Comparison of ENCODE assay signal across 1 cellular context in the genomic region with DNA sequence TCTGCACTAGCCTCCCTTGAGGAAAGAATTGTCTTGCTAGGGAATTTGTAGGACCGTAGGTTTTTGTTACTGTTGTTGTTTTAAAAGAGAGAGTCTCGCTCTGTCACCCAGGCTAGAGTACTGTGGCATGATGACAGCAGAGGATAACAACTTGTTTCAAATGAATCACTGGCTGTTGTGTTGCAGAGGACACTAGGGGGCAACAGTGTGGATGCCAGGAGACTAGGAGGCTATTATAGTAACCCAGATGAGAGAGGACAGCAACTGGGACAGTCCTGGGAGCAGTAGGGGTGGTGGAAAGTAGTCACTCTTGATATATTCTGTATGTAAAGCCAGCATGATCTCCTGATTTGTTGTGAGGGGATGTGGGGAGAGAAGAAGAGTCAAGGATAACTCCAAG.
TF ChIP-seq lines count a peak whose summit lies in the region.

No MANE protein-coding gene starts in this region.

TF ChIP-seq in WTC11, 78 proteins besides CTCF, POLR2A, EP300 and RAD21 (continued from another document):
- TF ChIP-seq TCF7 (CRISPR knock-in tag; IDR thresholded peaks at IDR 0.05; ENCODE audit: low read depth) = no peak
- TF ChIP-seq NR3C1 (CRISPR knock-in tag; conservative IDR thresholded peaks at IDR 0.05; ENCODE audit: low read depth) = no peak
- TF ChIP-seq, protein P1, sequence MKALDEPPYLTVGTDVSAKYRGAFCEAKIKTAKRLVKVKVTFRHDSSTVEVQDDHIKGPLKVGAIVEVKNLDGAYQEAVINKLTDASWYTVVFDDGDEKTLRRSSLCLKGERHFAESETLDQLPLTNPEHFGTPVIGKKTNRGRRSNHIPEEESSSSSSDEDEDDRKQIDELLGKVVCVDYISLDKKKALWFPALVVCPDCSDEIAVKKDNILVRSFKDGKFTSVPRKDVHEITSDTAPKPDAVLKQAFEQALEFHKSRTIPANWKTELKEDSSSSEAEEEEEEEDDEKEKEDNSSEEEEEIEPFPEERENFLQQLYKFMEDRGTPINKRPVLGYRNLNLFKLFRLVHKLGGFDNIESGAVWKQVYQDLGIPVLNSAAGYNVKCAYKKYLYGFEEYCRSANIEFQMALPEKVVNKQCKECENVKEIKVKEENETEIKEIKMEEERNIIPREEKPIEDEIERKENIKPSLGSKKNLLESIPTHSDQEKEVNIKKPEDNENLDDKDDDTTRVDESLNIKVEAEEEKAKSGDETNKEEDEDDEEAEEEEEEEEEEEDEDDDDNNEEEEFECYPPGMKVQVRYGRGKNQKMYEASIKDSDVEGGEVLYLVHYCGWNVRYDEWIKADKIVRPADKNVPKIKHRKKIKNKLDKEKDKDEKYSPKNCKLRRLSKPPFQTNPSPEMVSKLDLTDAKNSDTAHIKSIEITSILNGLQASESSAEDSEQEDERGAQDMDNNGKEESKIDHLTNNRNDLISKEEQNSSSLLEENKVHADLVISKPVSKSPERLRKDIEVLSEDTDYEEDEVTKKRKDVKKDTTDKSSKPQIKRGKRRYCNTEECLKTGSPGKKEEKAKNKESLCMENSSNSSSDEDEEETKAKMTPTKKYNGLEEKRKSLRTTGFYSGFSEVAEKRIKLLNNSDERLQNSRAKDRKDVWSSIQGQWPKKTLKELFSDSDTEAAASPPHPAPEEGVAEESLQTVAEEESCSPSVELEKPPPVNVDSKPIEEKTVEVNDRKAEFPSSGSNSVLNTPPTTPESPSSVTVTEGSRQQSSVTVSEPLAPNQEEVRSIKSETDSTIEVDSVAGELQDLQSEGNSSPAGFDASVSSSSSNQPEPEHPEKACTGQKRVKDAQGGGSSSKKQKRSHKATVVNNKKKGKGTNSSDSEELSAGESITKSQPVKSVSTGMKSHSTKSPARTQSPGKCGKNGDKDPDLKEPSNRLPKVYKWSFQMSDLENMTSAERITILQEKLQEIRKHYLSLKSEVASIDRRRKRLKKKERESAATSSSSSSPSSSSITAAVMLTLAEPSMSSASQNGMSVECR (CRISPR knock-in tag; IDR thresholded peaks at IDR 0.05; ENCODE audit: borderline replicate concordance) = no peak
- TF ChIP-seq CREB1 (CRISPR knock-in tag; IDR thresholded peaks at IDR 0.05) = no peak
- no peak for TF ChIP-seq E2F1 (CRISPR knock-in tag; IDR thresholded peaks at IDR 0.05)
- TF ChIP-seq ELF4 (CRISPR knock-in tag; IDR thresholded peaks at IDR 0.05; ENCODE audit: low read depth) = no peak
- TF ChIP-seq, protein P2, sequence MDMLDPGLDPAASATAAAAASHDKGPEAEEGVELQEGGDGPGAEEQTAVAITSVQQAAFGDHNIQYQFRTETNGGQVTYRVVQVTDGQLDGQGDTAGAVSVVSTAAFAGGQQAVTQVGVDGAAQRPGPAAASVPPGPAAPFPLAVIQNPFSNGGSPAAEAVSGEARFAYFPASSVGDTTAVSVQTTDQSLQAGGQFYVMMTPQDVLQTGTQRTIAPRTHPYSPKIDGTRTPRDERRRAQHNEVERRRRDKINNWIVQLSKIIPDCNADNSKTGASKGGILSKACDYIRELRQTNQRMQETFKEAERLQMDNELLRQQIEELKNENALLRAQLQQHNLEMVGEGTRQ (CRISPR knock-in tag; IDR thresholded peaks at IDR 0.05) = no peak
- no peak for TF ChIP-seq ATF1 (CRISPR knock-in tag; IDR thresholded peaks at IDR 0.05)
- no peak for TF ChIP-seq MYBL2 (CRISPR knock-in tag; IDR thresholded peaks at IDR 0.05)
- no peak for TF ChIP-seq NFE2L1 (CRISPR knock-in tag; IDR thresholded peaks at IDR 0.05)
- TF ChIP-seq NR1H2 (CRISPR knock-in tag; IDR thresholded peaks at IDR 0.05) = no peak
- no peak for TF ChIP-seq AFF4 (CRISPR knock-in tag; IDR thresholded peaks at IDR 0.05; ENCODE audit: borderline replicate concordance)
- TF ChIP-seq, protein P3, sequence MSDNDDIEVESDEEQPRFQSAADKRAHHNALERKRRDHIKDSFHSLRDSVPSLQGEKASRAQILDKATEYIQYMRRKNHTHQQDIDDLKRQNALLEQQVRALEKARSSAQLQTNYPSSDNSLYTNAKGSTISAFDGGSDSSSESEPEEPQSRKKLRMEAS (CRISPR knock-in tag; IDR thresholded peaks at IDR 0.05) = no peak
- no peak for TF ChIP-seq CBFB (CRISPR knock-in tag; IDR thresholded peaks at IDR 0.05; ENCODE audit: low read depth)
- TF ChIP-seq, protein P4, sequence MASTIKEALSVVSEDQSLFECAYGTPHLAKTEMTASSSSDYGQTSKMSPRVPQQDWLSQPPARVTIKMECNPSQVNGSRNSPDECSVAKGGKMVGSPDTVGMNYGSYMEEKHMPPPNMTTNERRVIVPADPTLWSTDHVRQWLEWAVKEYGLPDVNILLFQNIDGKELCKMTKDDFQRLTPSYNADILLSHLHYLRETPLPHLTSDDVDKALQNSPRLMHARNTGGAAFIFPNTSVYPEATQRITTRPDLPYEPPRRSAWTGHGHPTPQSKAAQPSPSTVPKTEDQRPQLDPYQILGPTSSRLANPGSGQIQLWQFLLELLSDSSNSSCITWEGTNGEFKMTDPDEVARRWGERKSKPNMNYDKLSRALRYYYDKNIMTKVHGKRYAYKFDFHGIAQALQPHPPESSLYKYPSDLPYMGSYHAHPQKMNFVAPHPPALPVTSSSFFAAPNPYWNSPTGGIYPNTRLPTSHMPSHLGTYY (CRISPR knock-in tag; IDR thresholded peaks at IDR 0.05) = no peak
- no peak for TF ChIP-seq FOXP1 (CRISPR knock-in tag; IDR thresholded peaks at IDR 0.05; ENCODE audit: borderline replicate concordance)
- TF ChIP-seq SOX15 (CRISPR knock-in tag; IDR thresholded peaks at IDR 0.05) = no peak
- TF ChIP-seq, protein P5, sequence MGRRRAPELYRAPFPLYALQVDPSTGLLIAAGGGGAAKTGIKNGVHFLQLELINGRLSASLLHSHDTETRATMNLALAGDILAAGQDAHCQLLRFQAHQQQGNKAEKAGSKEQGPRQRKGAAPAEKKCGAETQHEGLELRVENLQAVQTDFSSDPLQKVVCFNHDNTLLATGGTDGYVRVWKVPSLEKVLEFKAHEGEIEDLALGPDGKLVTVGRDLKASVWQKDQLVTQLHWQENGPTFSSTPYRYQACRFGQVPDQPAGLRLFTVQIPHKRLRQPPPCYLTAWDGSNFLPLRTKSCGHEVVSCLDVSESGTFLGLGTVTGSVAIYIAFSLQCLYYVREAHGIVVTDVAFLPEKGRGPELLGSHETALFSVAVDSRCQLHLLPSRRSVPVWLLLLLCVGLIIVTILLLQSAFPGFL (CRISPR knock-in tag; IDR thresholded peaks at IDR 0.05; ENCODE audit: borderline replicate concordance) = no peak
- no peak for TF ChIP-seq RORB (CRISPR knock-in tag; IDR thresholded peaks at IDR 0.05)
TF ChIP-seq in WTC11: peak in this region for 0.
